Comparison of ENCODE assay signal across 9 cellular contexts in the genomic region with DNA sequence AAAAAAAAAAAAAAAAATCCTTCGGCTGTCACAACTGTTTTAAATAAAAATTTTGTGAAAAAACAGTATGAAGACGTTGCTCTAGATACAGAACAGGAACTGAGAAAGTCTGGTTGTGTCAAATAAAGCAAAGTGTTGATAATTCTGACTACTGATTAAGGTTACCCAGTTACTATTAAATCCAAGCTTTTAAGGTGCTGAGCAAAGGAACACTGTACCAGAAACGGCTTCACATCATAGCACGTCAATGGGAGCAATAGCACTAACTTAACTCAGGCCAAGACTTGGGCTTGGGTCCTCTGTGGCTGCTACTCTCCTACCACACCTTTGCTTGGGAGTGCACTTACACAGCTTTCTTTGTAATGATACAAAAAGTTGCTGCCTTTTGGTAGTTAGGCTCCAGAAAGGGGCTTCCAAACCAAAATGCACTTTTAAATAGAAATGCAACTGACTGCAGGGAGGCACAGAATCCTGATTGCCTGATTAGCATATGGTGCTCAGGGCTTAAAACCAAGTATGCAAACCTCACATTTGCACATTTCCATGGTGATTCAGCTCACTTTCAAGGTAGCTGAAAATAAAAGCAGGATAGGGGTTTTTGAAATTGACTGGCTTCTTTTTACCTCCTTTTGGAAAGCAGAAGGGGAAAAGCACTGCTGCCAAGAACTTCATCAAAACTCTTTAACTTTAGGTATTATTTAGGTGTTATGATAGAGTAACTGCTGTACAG. TPM values are rescaled to one million over a fixed set of nuclear protein-coding genes. Genes with fewer than 3 reads are reported as not detected.
DNase-seq lines count a peak whose midpoint lies in the region; ATAC-seq and TF ChIP-seq lines count a peak whose summit lies in the region.
"Had no signal": no experiment of that assay in that cellular context is flagged by ENCODE, and none has a peak within 500 bp of the region (broad histone marks: within the 10 kb centered on the region; RNA-seq: fewer than 3 reads in every experiment).

No MANE protein-coding gene starts in this region.

- H3K4me2 ChIP-seq in BLaER1 treated with 17β-estradiol and CSF1 and Interleukin-3, amounts not matched to agents 10 nM and 100 nM: peak overlapping the region; percentile 14 to 99 (median 92); a peak in 18 of 22 replicates

- no peak for DNase-seq in brain microvascular endothelial cell
- peak; percentile 19 for DNase-seq in myocyte (ENCODE audit: low read depth)
- DNase-seq in putamen (ENCODE audit: low spot score): no peak
- DNase-seq in stimulated activated CD4-positive, alpha-beta T cell treated with anti-CD3 and anti-CD28 coated beads, Interleukin-4, amount 100 ng/mL, for 24 hours: no peak
- no peak for DNase-seq in NCI-H2029 (lab: John Stamatoyannopoulos, UW)

- H3K4me1 ChIP-seq in BLaER1 treated with 17β-estradiol and CSF1 and Interleukin-3, amounts not matched to agents 10 nM and 100 nM: peaks cover 61 to 86% (median 78%) of the 10 kb centered on the region in 10 experiments
- H3K4me1 ChIP-seq in HUES64 (ENCODE audit: insufficient read depth, low read length): peaks cover 55% of the 10 kb centered on the region

- H3K4me3 ChIP-seq in BLaER1 treated with 17β-estradiol and CSF1 and Interleukin-3, amounts not matched to agents 10 nM and 100 nM: peak overlapping the region in 5 of 10 experiments; percentile 21 to 99 (median 43); a peak in 9 of 20 replicates
- H3K4me3 ChIP-seq in HUES64 (ENCODE audit: low read length): no peak overlapping the region; the same call in 1 of the 2 replicates
- no peak overlapping the region for H3K4me3 ChIP-seq in brain microvascular endothelial cell (ENCODE audit: low read depth, low read length)

- no peak for TF ChIP-seq CTCF in brain microvascular endothelial cell (IDR thresholded peaks at IDR 0.05; ENCODE audit: low read depth, low read length, missing control alignments)

- peak overlapping the region in 5 of 11 experiments; percentile 7 to 100 (median 63); a peak in 7 of 22 replicates for H3K9ac ChIP-seq in BLaER1 treated with 17β-estradiol and CSF1 and Interleukin-3, amounts not matched to agents 10 nM and 100 nM
- no peak overlapping the region for H3K9ac ChIP-seq in HUES64 (ENCODE audit: low read depth, low read length)

- 83% methylated on average over 4 of the region's 4 CpGs for WGBS in HUES64

- ATAC-seq in GM21576 (IDR thresholded peaks at IDR 0.05; ENCODE audit: unreplicated experiment): no peak

- H3K27ac ChIP-seq in BLaER1 treated with 17β-estradiol and CSF1 and Interleukin-3, amounts not matched to agents 10 nM and 100 nM: peak overlapping the region in 4 of 11 experiments; percentile 12 to 99 (median 36); a peak in 6 of 22 replicates
- H3K27ac ChIP-seq in HUES64 (ENCODE audit: low read depth, low read length) (peak overlapping the region; percentile 66; the same call in 1 of the 2 replicates), brain microvascular endothelial cell (peak overlapping the region; percentile 99)

- in situ Hi-C loops in brain microvascular endothelial cell (cut with HindIII; ENCODE audit: low pct_ligation_motif_present, low sequenced_read_pairs): no loop called here

- peaks cover 73 to 89% (median 85%) of the 10 kb centered on the region in 11 experiments for H3K36me3 ChIP-seq in BLaER1 treated with 17β-estradiol and CSF1 and Interleukin-3, amounts not matched to agents 10 nM and 100 nM
- H3K36me3 ChIP-seq in HUES64 (ENCODE audit: insufficient read depth, low read length): peaks cover 73% of the 10 kb centered on the region
- peaks cover 68% of the 10 kb centered on the region for H3K36me3 ChIP-seq in brain microvascular endothelial cell (replicated peaks)

- H3K27me3 ChIP-seq in BLaER1 treated with 17β-estradiol and CSF1 and Interleukin-3, amounts not matched to agents 10 nM and 100 nM: no peaks in the 10 kb centered on the region
- H3K27me3 ChIP-seq in HUES64 (ENCODE audit: insufficient read depth, low read length): no peaks in the 10 kb centered on the region
- H3K27me3 ChIP-seq in brain microvascular endothelial cell (replicated peaks): no peaks in the 10 kb centered on the region

- H3K9me3 ChIP-seq in BLaER1 treated with 17β-estradiol and CSF1 and Interleukin-3, amounts not matched to agents 10 nM and 100 nM (replicated peaks in 1 of 11): no peaks in the 10 kb centered on the region; a peak in 3 of 22 replicates
- H3K9me3 ChIP-seq in HUES64 (ENCODE audit: insufficient read depth, low read depth, low read length): no peaks in the 10 kb centered on the region

- H4K20me1 ChIP-seq in BLaER1 treated with 17β-estradiol and CSF1 and Interleukin-3, amounts not matched to agents 10 nM and 100 nM: peaks cover 98 to 100% (median 100%) of the 10 kb centered on the region in 11 experiments

RNA-seq across cellular contexts. Expression of gene MCL1, which starts 6.3 kb away (rescaled TPM):
- polyA plus RNA-seq in HUES64 (2013, experiment 1 of 2): 126 TPM
- polyA plus RNA-seq in HUES64 (2013, experiment 2 of 2): 126 TPM
- 162 and 186 TPM in 2 replicates for total RNA-seq in myocyte
- polyA plus RNA-seq in myocyte (2012): 93.5 TPM

RNA-seq across cellular contexts. Expression of gene ADAMTSL4, which starts 23.9 kb away (rescaled TPM):
- 1.1 TPM for polyA plus RNA-seq in HUES64 (2013, experiment 1 of 2)
- 1.5 TPM for polyA plus RNA-seq in HUES64 (2013, experiment 2 of 2)
- 10.9 and 16.2 TPM in 2 replicates for total RNA-seq in myocyte
- polyA plus RNA-seq in myocyte (2012): 42.7 TPM

RNA-seq across cellular contexts. Expression of gene ENSA, which starts 56.3 kb away (rescaled TPM):
- 173 TPM for polyA plus RNA-seq in HUES64 (2013, experiment 1 of 2)
- 161 TPM for polyA plus RNA-seq in HUES64 (2013, experiment 2 of 2)
- total RNA-seq in myocyte: 86.7 and 116 TPM in 2 replicates
- polyA plus RNA-seq in myocyte (2012): 81.1 TPM

RNA-seq across cellular contexts. Expression of gene FALEC, which starts 57.5 kb away (rescaled TPM):
- not detected for polyA plus RNA-seq in HUES64 (2013, experiment 1 of 2)
- polyA plus RNA-seq in HUES64 (2013, experiment 2 of 2): not detected
- total RNA-seq in myocyte: not detected in 2 replicates
- 0.93 TPM for polyA plus RNA-seq in myocyte (2012)
- total RNA-seq: LHCN-M2 had no signal
